8 cellular contexts compared by ENCODE assay signal in the genomic region with DNA sequence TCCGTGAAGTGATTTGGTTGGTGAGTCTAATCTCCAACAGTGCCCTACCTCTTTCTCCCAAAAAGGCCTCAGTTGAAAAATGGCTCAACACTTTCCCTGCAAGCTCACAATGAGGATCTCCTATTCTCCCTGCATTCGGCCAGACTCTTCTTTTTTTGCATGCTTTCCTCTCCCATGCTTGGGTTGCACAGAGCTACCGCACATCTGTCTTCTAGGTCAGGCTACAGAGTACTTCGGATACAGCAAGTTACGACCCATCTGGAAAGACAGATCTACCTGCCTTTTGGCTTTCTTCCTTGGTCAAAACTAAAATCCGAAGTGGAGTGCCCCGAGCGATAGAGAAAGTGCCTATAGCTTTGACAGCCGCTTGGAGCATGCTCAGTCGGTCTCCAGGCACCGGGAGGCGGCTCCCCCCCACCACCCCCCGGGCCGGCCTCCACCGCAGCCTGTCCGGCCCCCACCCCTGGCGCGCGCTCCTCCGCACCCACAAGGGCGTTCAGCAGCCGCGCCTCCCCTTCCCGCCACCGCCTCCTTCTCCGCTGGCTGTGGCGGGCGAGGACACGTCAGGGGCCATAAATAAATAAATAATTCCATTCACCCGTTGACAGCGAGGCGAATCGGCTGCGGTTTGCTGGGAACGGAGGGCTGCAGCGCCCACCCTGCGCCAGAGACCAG. TPM values are rescaled to one million over a fixed set of nuclear protein-coding genes. Genes with fewer than 3 reads are reported as not detected.
DNase-seq lines count a peak whose midpoint lies in the region; ATAC-seq and FAIRE-seq lines count a peak whose summit lies in the region.

A gene with protein sequence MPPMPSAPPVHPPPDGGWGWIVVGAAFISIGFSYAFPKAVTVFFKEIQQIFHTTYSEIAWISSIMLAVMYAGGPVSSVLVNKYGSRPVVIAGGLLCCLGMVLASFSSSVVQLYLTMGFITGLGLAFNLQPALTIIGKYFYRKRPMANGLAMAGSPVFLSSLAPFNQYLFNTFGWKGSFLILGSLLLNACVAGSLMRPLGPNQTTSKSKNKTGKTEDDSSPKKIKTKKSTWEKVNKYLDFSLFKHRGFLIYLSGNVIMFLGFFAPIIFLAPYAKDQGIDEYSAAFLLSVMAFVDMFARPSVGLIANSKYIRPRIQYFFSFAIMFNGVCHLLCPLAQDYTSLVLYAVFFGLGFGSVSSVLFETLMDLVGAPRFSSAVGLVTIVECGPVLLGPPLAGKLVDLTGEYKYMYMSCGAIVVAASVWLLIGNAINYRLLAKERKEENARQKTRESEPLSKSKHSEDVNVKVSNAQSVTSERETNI (plus strand): TSS at position 473 of the 675 bp plus-strand sequence. CDS start 108,773 bp downstream, outside the sequence.

- peaks cover 0 to 4% (median 0%) of the 10 kb centered on the region in 7 donors for H3K9me3 Mint-ChIP-seq in naive B cell
- no peaks in the 10 kb centered on the region for H3K9me3 Mint-ChIP-seq in stimulated activated effector memory CD8-positive, alpha-beta T cell treated with anti-CD3 and anti-CD28 coated beads, Interleukin-12 subunit alpha, Interleukin-12 subunit beta, amount 100 ng/mL, for 72 hours

- H3K4me3 Mint-ChIP-seq in naive B cell = peak within 1 kb of the TSS; percentile 81 to 99 (median 94)
- H3K4me3 Mint-ChIP-seq in stimulated activated effector memory CD8-positive, alpha-beta T cell treated with anti-CD3 and anti-CD28 coated beads, Interleukin-12 subunit alpha, Interleukin-12 subunit beta, amount 100 ng/mL, for 72 hours = peak within 1 kb of the TSS; percentile 98

- no peak for FAIRE-seq in RCC 7860 (lab: Jason Lieb, UNC)

- peaks cover 0 to 5% of the 10 kb centered on the region in 2 donors for H3K36me3 Mint-ChIP-seq in naive B cell
- peaks cover 24% of the 10 kb centered on the region for H3K36me3 Mint-ChIP-seq in stimulated activated effector memory CD8-positive, alpha-beta T cell treated with anti-CD3 and anti-CD28 coated beads, Interleukin-12 subunit alpha, Interleukin-12 subunit beta, amount 100 ng/mL, for 72 hours

- H3K4me1 Mint-ChIP-seq in naive B cell = peaks cover 21 to 35% (median 35%) of the 10 kb centered on the region in 3 donors
- peaks cover 55% of the 10 kb centered on the region for H3K4me1 Mint-ChIP-seq in stimulated activated effector memory CD8-positive, alpha-beta T cell treated with anti-CD3 and anti-CD28 coated beads, Interleukin-12 subunit alpha, Interleukin-12 subunit beta, amount 100 ng/mL, for 72 hours

- in situ Hi-C loops in KBM-7 (cut with MboI; ENCODE audit: low pct_unique_long_range_greater_than_20kb, low sequenced_read_pairs) = no loop called here

- ATAC-seq in GM21723 (IDR thresholded peaks at IDR 0.05; ENCODE audit: unreplicated experiment) (peak; percentile 70), naive B cell (ENCODE audit: low read depth in 2 of 2) (peak; percentile 55 to 59)
- ATAC-seq in stimulated activated effector memory CD8-positive, alpha-beta T cell treated with anti-CD3 and anti-CD28 coated beads, Interleukin-12 subunit alpha, Interleukin-12 subunit beta, amount 100 ng/mL, for 72 hours = peak; percentile 64

- no peaks in the 10 kb centered on the region for H3K27me3 Mint-ChIP-seq in naive B cell

- H3K27ac Mint-ChIP-seq in naive B cell = peak within 1 kb of the TSS; percentile 92 to 100 (median 100)
- peak within 1 kb of the TSS; percentile 100 for H3K27ac Mint-ChIP-seq in stimulated activated effector memory CD8-positive, alpha-beta T cell treated with anti-CD3 and anti-CD28 coated beads, Interleukin-12 subunit alpha, Interleukin-12 subunit beta, amount 100 ng/mL, for 72 hours

- DNase-seq in DMS153 (lab: John Stamatoyannopoulos, UW) (peak; percentile 70), KBM-7 (peak; percentile 87), RCC 7860 (ENCODE audit: low spot score) (peak; percentile 66), activated T-helper 1 cell treated with Interleukin-2 at 50 U/mL for 16 hours (ENCODE audit: low read depth) (peak; percentile 75), fibroblast of gingiva (ENCODE audit: low read depth) (peak; percentile 95), naive B cell (peak; percentile 82)
- DNase-seq in stimulated activated effector memory CD8-positive, alpha-beta T cell treated with anti-CD3 and anti-CD28 coated beads, Interleukin-12 subunit alpha, Interleukin-12 subunit beta, amount 100 ng/mL, for 72 hours (ENCODE audit: low spot score in 2 of 2) = peak; percentile 62 to 87

RNA-seq across cellular contexts. Expression of the gene that starts here (rescaled TPM):
- 10 to 100 TPM; 12.6 to 38.9 (median 29.1) TPM for polyA plus RNA-seq in naive B cell (ENCODE audit: low read depth in 6 of 6)

Comparison
In these comparisons a context has a peak if more than half of its experiments do, and no peak if none do; other contexts are left out.
1. Peak in every context shown above with its lines: DNase-seq and ATAC-seq.